Comparison of ENCODE assay signal across 8 cellular contexts in the genomic region with DNA sequence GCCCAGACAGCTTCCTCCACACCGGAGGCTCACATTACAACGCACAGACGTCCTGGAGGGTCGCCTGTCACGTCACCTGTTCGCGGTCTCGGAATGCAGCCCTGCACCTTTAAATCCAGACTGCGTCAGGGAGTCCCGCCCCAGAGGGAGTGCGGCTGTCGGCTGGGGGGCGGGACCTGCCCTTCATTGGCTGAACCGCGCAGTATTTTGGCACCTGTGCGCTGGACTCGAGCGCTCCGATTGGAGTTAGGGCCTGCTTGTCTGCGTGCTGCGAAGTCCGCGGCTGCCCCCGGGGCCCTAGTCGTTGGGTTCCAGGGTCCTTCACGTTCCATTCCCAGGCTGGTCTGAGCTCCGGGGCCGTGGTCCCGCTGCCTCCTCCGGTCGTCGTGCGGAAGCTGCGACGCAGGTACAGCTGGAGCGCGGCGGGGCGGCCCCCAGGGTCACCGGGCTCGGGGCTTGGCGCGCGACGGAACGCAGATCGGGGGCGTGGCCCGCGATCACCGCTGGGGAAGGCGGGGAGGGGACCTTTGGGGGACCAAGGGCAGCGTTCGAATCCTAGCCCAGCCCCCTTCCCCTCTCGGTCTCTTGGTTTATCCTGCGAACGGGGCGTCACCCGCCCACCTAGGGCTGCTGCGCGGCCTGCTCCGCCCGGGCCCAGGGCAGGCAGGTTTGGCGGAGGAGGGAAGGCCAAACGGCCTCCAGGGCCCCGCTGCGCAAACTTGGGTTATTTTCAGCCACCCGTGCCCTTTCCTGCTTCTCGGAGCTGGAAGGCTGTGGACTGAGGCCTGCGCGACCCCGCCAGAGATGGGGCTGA. TPM values are rescaled to one million over a fixed set of nuclear protein-coding genes. Genes with fewer than 3 reads are reported as not detected.
DNase-seq lines count a peak whose midpoint lies in the region; ATAC-seq, FAIRE-seq and TF ChIP-seq lines count a peak whose summit lies in the region.

A gene with protein sequence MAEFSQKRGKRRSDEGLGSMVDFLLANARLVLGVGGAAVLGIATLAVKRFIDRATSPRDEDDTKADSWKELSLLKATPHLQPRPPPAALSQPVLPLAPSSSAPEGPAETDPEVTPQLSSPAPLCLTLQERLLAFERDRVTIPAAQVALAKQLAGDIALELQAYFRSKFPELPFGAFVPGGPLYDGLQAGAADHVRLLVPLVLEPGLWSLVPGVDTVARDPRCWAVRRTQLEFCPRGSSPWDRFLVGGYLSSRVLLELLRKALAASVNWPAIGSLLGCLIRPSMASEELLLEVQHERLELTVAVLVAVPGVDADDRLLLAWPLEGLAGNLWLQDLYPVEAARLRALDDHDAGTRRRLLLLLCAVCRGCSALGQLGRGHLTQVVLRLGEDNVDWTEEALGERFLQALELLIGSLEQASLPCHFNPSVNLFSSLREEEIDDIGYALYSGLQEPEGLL (plus strand): TSS at position 331 of the 814 bp plus-strand sequence. CDS start 2,059 bp downstream, outside the sequence.

- in situ Hi-C loops in mammary epithelial cell (cut with MboI; ENCODE audit: low sequenced_read_pairs in 2 of 2) = no loop called here

- H3K27ac ChIP-seq in A673 (ENCODE audit: low read depth, low read length, poor library complexity, severe bottlenecking) = peak within 1 kb of the TSS; percentile 81
- peak within 1 kb of the TSS; percentile 91 for H3K27ac ChIP-seq in VCaP
- peak within 1 kb of the TSS; percentile 92 for H3K27ac ChIP-seq in mammary epithelial cell (ENCODE audit: insufficient read depth, low read depth, low read length)
- H3K27ac ChIP-seq in small intestine (ENCODE audit: low read depth in 1 of 2, low read length in 1 of 2) = peak within 1 kb of the TSS; percentile 76 to 94

- ATAC-seq in GM18861 (IDR thresholded peaks at IDR 0.05; ENCODE audit: unreplicated experiment) (peak; percentile 62), HG03097 (IDR thresholded peaks at IDR 0.05; ENCODE audit: low FRiP score, unreplicated experiment) (peak; percentile 71)

- H3K4me3 ChIP-seq in A673 (ENCODE audit: low read depth, low read length, poor library complexity, severe bottlenecking) (peak within 1 kb of the TSS; percentile 62), mammary epithelial cell (replicated peaks in 1 of 3; ENCODE audit: insufficient read depth in 1 of 3, low read depth in 2 of 3, low read length in 3 of 3) (peak within 1 kb of the TSS; percentile 91 to 95 (median 93)), small intestine (ENCODE audit: low read depth in 1 of 2, low read length in 2 of 2) (peak within 1 kb of the TSS; percentile 75 to 86)

- intact Hi-C loops in A673 (cut with micrococcal nuclease; ENCODE audit: unreplicated experiment) = no loop called here
- intact Hi-C loops in mammary epithelial cell (cut with micrococcal nuclease) = loop anchor here (1.0 kb wide), 2 partner anchors 12 to 77 kb away; a partner anchor contains a TSS

- H3K9ac ChIP-seq in mammary epithelial cell (ENCODE audit: insufficient read depth, low read length) = peak within 1 kb of the TSS; percentile 83

- CTCF ChIA-PET in A673 (lab: Charles Lee) (no interaction called here), mammary epithelial cell (lab: Charles Lee; ENCODE audit: low non-redundant PET) (interaction anchor here (0.5 to 0.6 kb wide), 2 partner anchors 106 to 117 kb away, joined by 6 to 14 read pairs; a partner anchor contains a TSS)

- H3K4me2 ChIP-seq in mammary epithelial cell (ENCODE audit: insufficient read depth, low read depth, low read length) = peak within 1 kb of the TSS; percentile 92

- peaks cover 20% of the 10 kb centered on the region for H3K36me3 ChIP-seq in A673 (ENCODE audit: insufficient read depth, low read length, poor library complexity, severe bottlenecking)
- H3K36me3 ChIP-seq in mammary epithelial cell (ENCODE audit: insufficient read depth, low read length) = peaks cover 8% of the 10 kb centered on the region
- H3K36me3 ChIP-seq in small intestine (ENCODE audit: control insufficient read depth in 2 of 2, insufficient read depth in 2 of 2, low read length in 2 of 2) = peaks cover 0 to 2% of the 10 kb centered on the region in 2 donors

- H3K79me2 ChIP-seq in mammary epithelial cell (ENCODE audit: insufficient read depth, low read length) = peaks cover 58% of the 10 kb centered on the region

- no peaks in the 10 kb centered on the region for H3K27me3 ChIP-seq in A673 (replicated peaks; ENCODE audit: insufficient read depth, low read depth, low read length, poor library complexity)
- H3K27me3 ChIP-seq in mammary epithelial cell (ENCODE audit: insufficient read depth, low read length) = no peaks in the 10 kb centered on the region
- H3K27me3 ChIP-seq in small intestine (ENCODE audit: control insufficient read depth in 2 of 2, insufficient read depth in 2 of 2, low read length in 2 of 2) = no peaks in the 10 kb centered on the region

- TF ChIP-seq CTCF in A673 (conservative IDR thresholded peaks at IDR 0.05; ENCODE audit: low read depth, low read length) (no peak), VCaP (conservative IDR thresholded peaks at IDR 0.05) (no peak), mammary epithelial cell (conservative IDR thresholded peaks at IDR 0.05 in 1 of 2, IDR thresholded peaks at IDR 0.05 in 1 of 2; ENCODE audit: extremely low read depth in 1 of 2, insufficient read depth in 1 of 2, low read depth in 1 of 2, low read length in 2 of 2) (no peak)

- BruUV-seq in A673 (replicated peaks; lab: Mats Ljungman, UMichigan) = TSS peak; percentile 44
- BruUV-seq in mammary epithelial cell (replicated peaks; lab: Mats Ljungman, UMichigan) = TSS peak; percentile 34

- FAIRE-seq in small intestine (lab: Jason Lieb, UNC) = no peak

- DNase-seq in A673 (ENCODE audit: low spot score) (peak; percentile 96), NCI-H2196 (lab: John Stamatoyannopoulos, UW; ENCODE audit: unreplicated experiment) (peak; percentile 77), mammary epithelial cell (peak; percentile 93), iPS-NIHi11 (ENCODE audit: low spot score) (peak; percentile 98), small intestine (peak; percentile 97)

- no peaks in the 10 kb centered on the region for H4K20me1 ChIP-seq in mammary epithelial cell (ENCODE audit: insufficient read depth, low read length)

- 1% methylated on average over 25 of the region's 72 CpGs for WGBS in mammary epithelial cell (ENCODE audit: low coverage, missing lambda C conversion rate)
- 0% methylated on average over 51 to 72 of the region's 72 CpGs for WGBS in small intestine, 3 donors

- dilution Hi-C loops in mammary epithelial cell (cut with HindIII; ENCODE audit: low sequenced_read_pairs) = no loop called here

- H2AFZ ChIP-seq in mammary epithelial cell (ENCODE audit: low read depth, low read length) = peak within 1 kb of the TSS; percentile 98

- H3K4me1 ChIP-seq in A673 (ENCODE audit: insufficient read depth, low read length, poor library complexity, severe bottlenecking) = peaks cover 4% of the 10 kb centered on the region
- peaks cover 43% of the 10 kb centered on the region for H3K4me1 ChIP-seq in mammary epithelial cell (ENCODE audit: insufficient read depth, low read length)
- H3K4me1 ChIP-seq in small intestine (ENCODE audit: control insufficient read depth in 2 of 2, insufficient read depth in 1 of 2, low read depth in 1 of 2, low read length in 1 of 2) = peaks cover 7 to 15% of the 10 kb centered on the region in 2 donors

- no peaks in the 10 kb centered on the region for H3K9me3 ChIP-seq in A673 (ENCODE audit: low read depth, low read length, poor library complexity, severe bottlenecking)
- no peaks in the 10 kb centered on the region for H3K9me3 ChIP-seq in mammary epithelial cell (replicated peaks; ENCODE audit: insufficient read depth, low read length)
- no peaks in the 10 kb centered on the region for H3K9me3 ChIP-seq in small intestine (ENCODE audit: control insufficient read depth, low read depth)

- POLR2A ChIA-PET in A673 (lab: Charles Lee; ENCODE audit: low non-redundant PET) = no interaction called here

RNA-seq across cellular contexts. Expression of the gene that starts here (rescaled TPM):
- total RNA-seq in A673 (2021) (8.1 and 10.4 TPM in 2 replicates), mammary epithelial cell (10 to 100 TPM; 11.9 to 56.3 TPM)
- polyA plus RNA-seq in mammary epithelial cell (7.7 TPM), small intestine (1 to 10 TPM; 4.9 to 8.4 (median 5.7) TPM)
- 27.9 TPM for polyA minus RNA-seq in mammary epithelial cell

Comparison
In these comparisons a context has a peak if more than half of its experiments do, and no peak if none do; other contexts are left out.
1. Peak in every context shown above with its lines: DNase-seq, ATAC-seq, H3K4me3 ChIP-seq and H3K27ac ChIP-seq.